Comparison of ENCODE assay signal across 8 cellular contexts in genomic region chr6:109094351-109095035, GRCh38. TPM values are rescaled to one million over a fixed set of nuclear protein-coding genes. Genes with fewer than 3 reads are reported as not detected.
DNase-seq lines count a peak whose midpoint lies in the region; ATAC-seq and TF ChIP-seq lines count a peak whose summit lies in the region.

Gene SESN1 (minus strand): TSS chr6:109094846. CDS start chr6:109094073, 773 bp downstream.

- H3K4me1 Mint-ChIP-seq in activated naive CD8-positive, alpha-beta T cell (ENCODE audit: low read depth), result peaks cover 57% of the 10 kb centered on the region
- H3K4me1 Mint-ChIP-seq in glutamatergic neuron (ENCODE audit: low read depth, unreplicated experiment), result peaks cover 15% of the 10 kb centered on the region
- H3K4me1 Mint-ChIP-seq in osteocyte (ENCODE audit: unreplicated experiment), result peaks cover 38% of the 10 kb centered on the region

- H3K27ac ChIP-seq in thoracic aorta, result peak within 1 kb of the TSS; percentile 89 to 98

- H3K4me1 ChIP-seq in thoracic aorta (ENCODE audit: control insufficient read depth in 1 of 2, low read depth in 2 of 2), result peaks cover 11 to 35% of the 10 kb centered on the region in 2 donors

- no peaks in the 10 kb centered on the region for H3K9me3 ChIP-seq in thoracic aorta

- no peaks in the 10 kb centered on the region for H3K27me3 ChIP-seq in thoracic aorta (replicated peaks; ENCODE audit: insufficient read depth)

- H3K9me3 Mint-ChIP-seq in activated naive CD8-positive, alpha-beta T cell (ENCODE audit: low read depth), result no peaks in the 10 kb centered on the region
- peaks cover 9% of the 10 kb centered on the region for H3K9me3 Mint-ChIP-seq in glutamatergic neuron (ENCODE audit: unreplicated experiment)
- no peaks in the 10 kb centered on the region for H3K9me3 Mint-ChIP-seq in osteocyte (ENCODE audit: unreplicated experiment)

- TF ChIP-seq CTCF in glutamatergic neuron (IDR thresholded peaks at IDR 0.05; ENCODE audit: partially characterized antibody, unreplicated experiment) (no peak), osteocyte (IDR thresholded peaks at IDR 0.05) (no peak), thoracic aorta (IDR thresholded peaks at IDR 0.05) (no peak)

- no peaks in the 10 kb centered on the region for H3K36me3 ChIP-seq in thoracic aorta

- peak; percentile 94 for DNase-seq in NCI-H1048 (lab: John Stamatoyannopoulos, UW)
- DNase-seq in SKM-1 treated with dmso at 0.1 percent for 144 hours (lab: John Stamatoyannopoulos, UW; ENCODE audit: unreplicated experiment), result peak; percentile 81
- peak; percentile 95 for DNase-seq in glutamatergic neuron
- DNase-seq in osteocyte (ENCODE audit: extremely low spot score, unreplicated experiment), result peak; percentile 100
- peak; percentile 83 for DNase-seq in thoracic aorta (ENCODE audit: low spot score)

- peak within 1 kb of the TSS; percentile 90 for H3K4me3 ChIP-seq in thoracic aorta

- ATAC-seq in HG02588 (IDR thresholded peaks at IDR 0.05; ENCODE audit: unreplicated experiment) (peak; percentile 66), thoracic aorta (ENCODE audit: insufficient number of reproducible peaks, low FRiP score, low read depth) (peak; percentile 81)

- peak; percentile 31 for TF ChIP-seq POLR2A in GM10847 (IDR thresholded peaks at IDR 0.05; ENCODE audit: extremely low read depth, insufficient read length)

- H3K36me3 Mint-ChIP-seq in activated naive CD8-positive, alpha-beta T cell, result peaks cover 4% of the 10 kb centered on the region
- H3K36me3 Mint-ChIP-seq in glutamatergic neuron (ENCODE audit: unreplicated experiment) (no peaks in the 10 kb centered on the region), osteocyte (ENCODE audit: unreplicated experiment) (peaks cover 6% of the 10 kb centered on the region)

- peak within 1 kb of the TSS; percentile 96 for H3K4me3 Mint-ChIP-seq in activated naive CD8-positive, alpha-beta T cell
- peak within 1 kb of the TSS; percentile 94 for H3K4me3 Mint-ChIP-seq in glutamatergic neuron (ENCODE audit: unreplicated experiment)
- H3K4me3 Mint-ChIP-seq in osteocyte (ENCODE audit: unreplicated experiment), result peak within 1 kb of the TSS; percentile 95

- H3K27ac Mint-ChIP-seq in activated naive CD8-positive, alpha-beta T cell, result peak within 1 kb of the TSS; percentile 99
- H3K27ac Mint-ChIP-seq in glutamatergic neuron (ENCODE audit: unreplicated experiment), result peak within 1 kb of the TSS; percentile 95
- peak within 1 kb of the TSS; percentile 100 for H3K27ac Mint-ChIP-seq in osteocyte (ENCODE audit: unreplicated experiment)

- no peaks in the 10 kb centered on the region for H3K27me3 Mint-ChIP-seq in activated naive CD8-positive, alpha-beta T cell
- H3K27me3 Mint-ChIP-seq in glutamatergic neuron (ENCODE audit: unreplicated experiment) (peaks cover 8% of the 10 kb centered on the region), osteocyte (ENCODE audit: unreplicated experiment) (no peaks in the 10 kb centered on the region)

RNA-seq across cellular contexts. Expression of gene SESN1, which starts in this region (rescaled TPM):
- total RNA-seq in glutamatergic neuron (ENCODE audit: unreplicated experiment) (27.1 TPM), osteocyte (9.4 and 13.2 TPM in 2 replicates), thoracic aorta (10 to 100 TPM; 26.2 to 63.1 TPM)

Comparison
In these comparisons a context has a peak if more than half of its experiments do, and no peak if none do; other contexts are left out.
1. Peak in every context shown above with its lines: DNase-seq, ATAC-seq, H3K4me3 ChIP-seq and H3K27ac ChIP-seq.